16 cellular contexts compared by ENCODE assay signal in genomic region chr6:18215436-18215835, GRCh38. TPM values are rescaled to one million over a fixed set of nuclear protein-coding genes. Genes with fewer than 3 reads are reported as not detected.
DNase-seq lines count a peak whose midpoint lies in the region; ATAC-seq and TF ChIP-seq lines count a peak whose summit lies in the region.
"Had no signal": no experiment of that assay in that cellular context is flagged by ENCODE, and none has a peak within 500 bp of the region (broad histone marks: within the 10 kb centered on the region; RNA-seq: fewer than 3 reads in every experiment).

No MANE protein-coding gene starts in this region.

- peaks cover 22% of the 10 kb centered on the region for H3K36me3 ChIP-seq in right atrium auricular region
- peaks cover 67% of the 10 kb centered on the region for H3K36me3 ChIP-seq in OCI-LY7 (ENCODE audit: insufficient read depth, low read length)
- H3K36me3 ChIP-seq in upper lobe of right lung = peaks cover 25% of the 10 kb centered on the region
- H3K36me3 ChIP-seq: brain microvascular endothelial cell had no signal

- H4K20me1 ChIP-seq in OCI-LY7 (ENCODE audit: insufficient read depth, low read length) = no peaks in the 10 kb centered on the region

- no peak overlapping the region for H3K27ac ChIP-seq in right atrium auricular region
- peak overlapping the region; percentile 53 for H3K27ac ChIP-seq in OCI-LY7 (ENCODE audit: low read depth, low read length, poor library complexity, severe bottlenecking)
- peak overlapping the region in 34 of 59 donors; percentile 5 to 76 (median 40) for H3K27ac ChIP-seq in dorsolateral prefrontal cortex
- no peak overlapping the region for H3K27ac ChIP-seq in upper lobe of right lung

- no peaks in the 10 kb centered on the region for H3K79me2 ChIP-seq in OCI-LY7 (ENCODE audit: insufficient read depth, low read depth, low read length)

- H3K9me3 ChIP-seq in right atrium auricular region = no peaks in the 10 kb centered on the region
- no peaks in the 10 kb centered on the region for H3K9me3 ChIP-seq in OCI-LY7 (ENCODE audit: low read length)
- H3K9me3 ChIP-seq in upper lobe of right lung = no peaks in the 10 kb centered on the region
- H3K9me3 ChIP-seq: mucosa of descending colon had no signal

- BruUV-seq in OCI-LY7 (replicated peaks; lab: Mats Ljungman, UMichigan) = no TSS peak

- ATAC-seq in Right ventricle myocardium superior (ENCODE audit: poor library complexity) (peak; percentile 28), upper lobe of right lung (peak; percentile 52)
- ATAC-seq: mucosa of descending colon had no signal

- H3K4me3 ChIP-seq in right atrium auricular region (no peak overlapping the region), OCI-LY7 (ENCODE audit: low read depth, low read length, poor library complexity, severe bottlenecking) (no peak overlapping the region), dorsolateral prefrontal cortex (no peak overlapping the region), upper lobe of right lung (no peak overlapping the region)
- H3K4me3 ChIP-seq: mucosa of descending colon had no signal

- H3K4me1 ChIP-seq in right atrium auricular region (peaks cover 0 to 15% of the 10 kb centered on the region in 2 donors), OCI-LY7 (ENCODE audit: insufficient read depth, low read length, poor library complexity, severe bottlenecking) (peaks cover 22% of the 10 kb centered on the region), upper lobe of right lung (no peaks in the 10 kb centered on the region)

- no peaks in the 10 kb centered on the region for H3K27me3 ChIP-seq in right atrium auricular region
- no peaks in the 10 kb centered on the region for H3K27me3 ChIP-seq in dorsolateral prefrontal cortex
- no peaks in the 10 kb centered on the region for H3K27me3 ChIP-seq in upper lobe of right lung
- H3K27me3 ChIP-seq: brain microvascular endothelial cell had no signal

- peak overlapping the region; percentile 64 for H3K4me2 ChIP-seq in OCI-LY7 (ENCODE audit: low read length)

- POLR2A ChIA-PET in OCI-LY7 (lab: Charles Lee) = interaction anchor here (0.7 to 1.0 kb wide), 3 partner anchors 9 to 61 kb away, joined by 3 to 5 read pairs (median 3); partner anchors contain the start of gene TPMT

- no peak for TF ChIP-seq CTCF in right atrium auricular region (IDR thresholded peaks at IDR 0.05)
- no peak for TF ChIP-seq CTCF in OCI-LY7 (conservative IDR thresholded peaks at IDR 0.05; ENCODE audit: low read length)
- no peak for TF ChIP-seq CTCF in dorsolateral prefrontal cortex (IDR thresholded peaks at IDR 0.05 in 54 of 56, conservative IDR thresholded peaks at IDR 0.05 in 2 of 56; ENCODE audit: low read depth in 1 of 56, partially characterized antibody in 56 of 56)
- TF ChIP-seq CTCF in upper lobe of right lung (IDR thresholded peaks at IDR 0.05) = no peak

- H2AFZ ChIP-seq in OCI-LY7 (ENCODE audit: low read length) = no peak overlapping the region

- intact Hi-C loops in Right ventricle myocardium superior (cut with DNase I) (no loop called here), OCI-LY7 (cut with micrococcal nuclease; ENCODE audit: unreplicated experiment) (loop anchor here (5.0 kb wide), 1 partner anchor 287 kb away; no protein-coding TSS in a partner anchor), dorsolateral prefrontal cortex (cut with DNase I) (no loop called here), upper lobe of right lung (cut with DNase I) (no loop called here)

- DNase-seq in Right ventricle myocardium superior (no peak), right atrium auricular region (ENCODE audit: low spot score) (no peak), OCI-LY7 (ENCODE audit: low spot score) (peak; percentile 28), dorsolateral prefrontal cortex (no peak), upper lobe of right lung (no peak), H4 (ENCODE audit: low spot score) (no peak), dedifferentiated amniotic fluid mesenchymal stem cell (ENCODE audit: extremely low spot score) (no peak), NCI-H146 treated with DMSO at 0.1 percent for 48 hours (lab: John Stamatoyannopoulos, UW; ENCODE audit: unreplicated experiment) (no peak)
- DNase-seq: activated CD4-positive, alpha-beta T cell treated with anti-CD3 and anti-CD28 coated beads for 48 hours; activated naive CD4-positive, alpha-beta T cell treated with anti-CD3 and anti-CD28 coated beads, Interleukin-2, amount 50 U/mL, for 16 hours; brain microvascular endothelial cell; mucosa of descending colon; NCI-H187; NCI-H510A; stimulated activated naive CD4-positive, alpha-beta T cell treated with Interleukin-2 at 50 U/mL for 16 hours; T-helper 2 cell had no signal

- CTCF ChIA-PET in OCI-LY7 (lab: Charles Lee; ENCODE audit: unreplicated experiment) = no interaction called here

- no peaks in the 10 kb centered on the region for H3K9me2 ChIP-seq in OCI-LY7 (ENCODE audit: insufficient read depth, low read length)

RNA-seq across cellular contexts. Expression of gene DEK, which starts 48.9 kb away (rescaled TPM):
- total RNA-seq in Right ventricle myocardium superior (63.0 TPM), right atrium auricular region (100 to 1,000 TPM in 1 of 2 donors, 10 to 100 TPM in 1; 94.7 to 109 TPM), OCI-LY7 (2022) (267 and 309 TPM in 2 replicates), dorsolateral prefrontal cortex (10 to 100 TPM; 37.6 to 70.7 (median 50.7) TPM), upper lobe of right lung (64.9 TPM)
- total RNA-seq in OCI-LY7 (2014; rRNA removed; shearing (Covaris generic)) = 235 and 462 TPM in 2 replicates
- 123 and 141 TPM in 2 replicates for total RNA-seq in H4 (2014; rRNA removed; shearing (Covaris generic))

Comparison
In these comparisons a context has a peak if more than half of its experiments do, and no peak if none do; other contexts are left out.
1. H3K27ac ChIP-seq: peak in OCI-LY7 (single experiment) and dorsolateral prefrontal cortex (34 of 59); none in right atrium auricular region (0 of 2) and upper lobe of right lung (single experiment).